Comparison of ENCODE assay signal across 15 cellular contexts in genomic region chr7:47882635-47883034, GRCh38.
DNase-seq lines count a peak whose midpoint lies in the region; ATAC-seq and TF ChIP-seq lines count a peak whose summit lies in the region.
"Had no signal": no experiment of that assay in that cellular context is flagged by ENCODE, and none has a peak within 500 bp of the region (broad histone marks: within the 10 kb centered on the region; RNA-seq: fewer than 3 reads in every experiment).

No MANE protein-coding gene starts in this region.

- no peak overlapping the region for H4K8ac ChIP-seq in mesendoderm (ENCODE audit: low read depth, low read length)

- no peak for ATAC-seq in GM21737 (IDR thresholded peaks at IDR 0.05; ENCODE audit: unreplicated experiment)
- ATAC-seq: A549; CD8-positive, alpha-beta T cell had no signal

- H3K4me1 Mint-ChIP-seq in activated T-helper 2 cell treated with anti-CD3 and anti-CD28 coated beads, Interferon-gamma antibody, Interleukin-2, Interleukin-4, amounts not matched to agents 10 μg/mL and 5 μg/mL and 100 μg/mL, durations not matched to agents 14 hours and 24 hours and 36 hours (ENCODE audit: low read depth) = no peaks in the 10 kb centered on the region
- H3K4me1 Mint-ChIP-seq: CD14-positive monocyte had no signal

- H2BK5ac ChIP-seq in mesendoderm (ENCODE audit: low read length) = no peak overlapping the region

- WGBS in mesendoderm (ENCODE audit: extremely low coverage, insufficient coverage, low lambda C conversion rate) = no CpG with 5 or more reads among the region's 3 CpGs
- WGBS in testis, 2 donors = 33 to 63% methylated on average over 3 of the region's 3 CpGs

- H3K4ac ChIP-seq in mesendoderm (ENCODE audit: low read depth, low read length) = no peak overlapping the region

- no peak for TF ChIP-seq CTCF in testis (IDR thresholded peaks at IDR 0.05)

- no peaks in the 10 kb centered on the region for H3K9me3 Mint-ChIP-seq in activated T-helper 2 cell treated with anti-CD3 and anti-CD28 coated beads, Interferon-gamma antibody, Interleukin-2, Interleukin-4, amounts not matched to agents 10 μg/mL and 5 μg/mL and 100 μg/mL, durations not matched to agents 14 hours and 24 hours and 36 hours
- H3K9me3 Mint-ChIP-seq: CD14-positive monocyte; CD8-positive, alpha-beta T cell; H9 had no signal

- H3K23ac ChIP-seq in mesendoderm (ENCODE audit: low read length) = no peak overlapping the region

- H4K5ac ChIP-seq in mesendoderm (ENCODE audit: low read length) = no peak overlapping the region

- no peak overlapping the region for H3K18ac ChIP-seq in mesendoderm (ENCODE audit: low read length)

- H3K9me3 ChIP-seq in testis = no peaks in the 10 kb centered on the region
- H3K9me3 ChIP-seq: A549, Caco-2 had no signal

- H3K4me3 ChIP-seq in mesendoderm (ENCODE audit: low read length) = no peak overlapping the region
- no peak overlapping the region for H3K4me3 ChIP-seq in testis
- H3K4me3 ChIP-seq: A549 had no signal

- no peaks in the 10 kb centered on the region for H3K36me3 Mint-ChIP-seq in activated T-helper 2 cell treated with anti-CD3 and anti-CD28 coated beads, Interferon-gamma antibody, Interleukin-2, Interleukin-4, amounts not matched to agents 10 μg/mL and 5 μg/mL and 100 μg/mL, durations not matched to agents 14 hours and 24 hours and 36 hours (ENCODE audit: low read depth)
- H3K36me3 Mint-ChIP-seq: CD14-positive monocyte; CD8-positive, alpha-beta T cell had no signal

- DNase-seq in NCI-H69 (lab: John Stamatoyannopoulos, UW) = peak; percentile 6
- DNase-seq in SK-MEL-5 (ENCODE audit: low read depth, low spot score) = peak; percentile 49
- DNase-seq in mesendoderm = peak; percentile 10
- DNase-seq in testis = peak; percentile 22
- DNase-seq in NCI-H2029 treated with DMSO at 0.1 percent for 48 hours (lab: John Stamatoyannopoulos, UW) = no peak
- no peak for DNase-seq in activated T-helper 2 cell treated with anti-CD3 and anti-CD28 coated beads, Interferon-gamma antibody, Interleukin-2, Interleukin-4, amounts not matched to agents 10 μg/mL and 5 μg/mL and 100 μg/mL, durations not matched to agents 14 hours and 24 hours and 36 hours (ENCODE audit: low spot score)
- DNase-seq: Caco-2, DND-41, GDM1, GOT3, H9 had no signal

- no peaks in the 10 kb centered on the region for H3K79me2 ChIP-seq in mesendoderm (ENCODE audit: control insufficient read depth, insufficient read depth, low read length)

- no peaks in the 10 kb centered on the region for H3K27me3 ChIP-seq in mesendoderm (ENCODE audit: insufficient read depth, low read length, poor library complexity)
- no peaks in the 10 kb centered on the region for H3K27me3 ChIP-seq in testis

- in situ Hi-C loops in SK-MEL-5 (cut with HindIII; ENCODE audit: low pct_unique_long_range_greater_than_20kb, low sequenced_read_pairs) = no loop called here

- H3K36me3 ChIP-seq in mesendoderm (ENCODE audit: control insufficient read depth, insufficient read depth, low read length) = no peaks in the 10 kb centered on the region
- H3K36me3 ChIP-seq in testis (ENCODE audit: low read depth, missing control alignments) = no peaks in the 10 kb centered on the region

- no peak overlapping the region for H3K4me3 Mint-ChIP-seq in activated T-helper 2 cell treated with anti-CD3 and anti-CD28 coated beads, Interferon-gamma antibody, Interleukin-2, Interleukin-4, amounts not matched to agents 10 μg/mL and 5 μg/mL and 100 μg/mL, durations not matched to agents 14 hours and 24 hours and 36 hours (ENCODE audit: low read depth)
- H3K4me3 Mint-ChIP-seq: CD14-positive monocyte; CD8-positive, alpha-beta T cell; H9 had no signal

- H3K56ac ChIP-seq in mesendoderm (ENCODE audit: low read length) = no peak overlapping the region

- H3K4me1 ChIP-seq in mesendoderm (ENCODE audit: control insufficient read depth, low read depth, low read length) (no peaks in the 10 kb centered on the region), testis (peaks cover 10% of the 10 kb centered on the region)
- H3K4me1 ChIP-seq: A549, Caco-2 had no signal

- no peak overlapping the region for H3K9ac ChIP-seq in mesendoderm (ENCODE audit: low read length)

- no peak overlapping the region for H2AK5ac ChIP-seq in mesendoderm (ENCODE audit: low read length)

- H2BK15ac ChIP-seq in mesendoderm (replicated peaks; ENCODE audit: low read depth) = no peak overlapping the region

- no peak overlapping the region for H2BK120ac ChIP-seq in mesendoderm (ENCODE audit: low read depth, low read length)

- H3K27me3 Mint-ChIP-seq in activated T-helper 2 cell treated with anti-CD3 and anti-CD28 coated beads, Interferon-gamma antibody, Interleukin-2, Interleukin-4, amounts not matched to agents 10 μg/mL and 5 μg/mL and 100 μg/mL, durations not matched to agents 14 hours and 24 hours and 36 hours (ENCODE audit: low read depth) = peaks cover 6% of the 10 kb centered on the region

- H3K27ac Mint-ChIP-seq in activated T-helper 2 cell treated with anti-CD3 and anti-CD28 coated beads, Interferon-gamma antibody, Interleukin-2, Interleukin-4, amounts not matched to agents 10 μg/mL and 5 μg/mL and 100 μg/mL, durations not matched to agents 14 hours and 24 hours and 36 hours = no peak overlapping the region
- H3K27ac Mint-ChIP-seq: CD14-positive monocyte; CD8-positive, alpha-beta T cell; H9 had no signal

- no peak for TF ChIP-seq POLR2A in testis (IDR thresholded peaks at IDR 0.05)

- intact Hi-C loops in testis (cut with DNase I; ENCODE audit: low total_unique reads) = no loop called here
- intact Hi-C loops in activated T-helper 2 cell treated with anti-CD3 and anti-CD28 coated beads, Interferon-gamma antibody, Interleukin-2, Interleukin-4, amounts not matched to agents 10 μg/mL and 5 μg/mL and 100 μg/mL, durations not matched to agents 14 hours and 24 hours and 36 hours (cut with micrococcal nuclease) = loop anchor here (5.0 kb wide), 1 partner anchor 55 kb away; no protein-coding TSS in a partner anchor

- H3K79me1 ChIP-seq in mesendoderm (ENCODE audit: low read length) = no peaks in the 10 kb centered on the region

- H3K27ac ChIP-seq in mesendoderm (ENCODE audit: low read depth, low read length) = no peak overlapping the region
- no peak overlapping the region for H3K27ac ChIP-seq in testis
- H3K27ac ChIP-seq: A549 had no signal

- no peak overlapping the region for H3K4me2 ChIP-seq in mesendoderm (ENCODE audit: low read length)
- H3K4me2 ChIP-seq: A549 had no signal

Comparison
In these comparisons a context has a peak if more than half of its experiments do, and no peak if none do; other contexts are left out.
1. DNase-seq: peak in NCI-H69 (single experiment), SK-MEL-5 (single experiment), mesendoderm (single experiment) and testis (single experiment); none in NCI-H2029 treated with DMSO at 0.1 percent for 48 hours (single experiment) and activated T-helper 2 cell treated with anti-CD3 and anti-CD28 coated beads, Interferon-gamma antibody, Interleukin-2, Interleukin-4, amounts not matched to agents 10 μg/mL and 5 μg/mL and 100 μg/mL, durations not matched to agents 14 hours and 24 hours and 36 hours (single experiment).